ENCODE assay signal across 1 cellular context in the genomic region with DNA sequence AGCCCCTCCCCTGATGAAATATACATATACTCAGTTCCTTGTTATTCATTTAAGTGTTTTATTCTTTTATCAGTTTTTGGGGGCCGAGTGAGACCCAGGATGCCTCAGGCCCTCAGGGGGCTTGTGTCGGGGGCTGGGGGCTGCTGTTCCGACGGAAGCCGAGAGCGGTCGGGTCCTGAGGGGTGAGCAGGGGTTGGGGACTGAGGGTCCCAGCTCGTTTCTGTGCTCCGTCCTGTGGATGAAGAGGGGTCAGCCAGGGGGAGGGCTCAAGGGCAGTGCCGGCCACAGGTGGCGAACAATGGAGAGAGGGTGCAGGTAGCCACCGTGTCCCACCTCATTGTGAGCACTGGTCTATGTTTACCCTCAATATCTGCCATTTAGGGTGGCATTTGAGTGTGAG.
TF ChIP-seq lines count a peak whose summit lies in the region.

No MANE protein-coding gene starts in this region.

TF ChIP-seq in H1, 55 proteins besides CTCF, POLR2A, EP300 and RAD21:
- TF ChIP-seq POLR2AphosphoS5 (IDR thresholded peaks at IDR 0.05; ENCODE audit: low read depth, low read length) (0 out of 2 replicates have a peak, but pooled peaks have one; percentile 23), RXRA (IDR thresholded peaks at IDR 0.05; ENCODE audit: insufficient read depth, low read depth, low read length) (no peak), EGR1 (IDR thresholded peaks at IDR 0.05; ENCODE audit: borderline replicate concordance, low read depth, low read length) (no peak), BACH1 (IDR thresholded peaks at IDR 0.05; ENCODE audit: low read length) (no peak), ASH2L (IDR thresholded peaks at IDR 0.05; ENCODE audit: low read length) (no peak), TEAD4 (IDR thresholded peaks at IDR 0.05; ENCODE audit: low read depth, low read length) (no peak), SP2 (IDR thresholded peaks at IDR 0.05; ENCODE audit: low read length) (no peak)
